In genomic region chr2:241803387-241804325, GRCh38 we compare ENCODE assay signal across 9 cellular contexts. TPM values are rescaled to one million over a fixed set of nuclear protein-coding genes. Genes with fewer than 3 reads are reported as not detected.
DNase-seq lines count a peak whose midpoint lies in the region; ATAC-seq and TF ChIP-seq lines count a peak whose summit lies in the region.
"Had no signal": no experiment of that assay in that cellular context is flagged by ENCODE, and none has a peak within 500 bp of the region (broad histone marks: within the 10 kb centered on the region; RNA-seq: fewer than 3 reads in every experiment).

No MANE protein-coding gene starts in this region.

- H3K4me3 ChIP-seq in effector memory CD4-positive, alpha-beta T cell (ENCODE audit: insufficient read depth, low read depth, low read length, poor library complexity, severe bottlenecking) = peak overlapping the region; percentile 57

- H3K9me3 Mint-ChIP-seq in activated B cell treated with CpG ODN at 0.5 μM for 24 hours = no peaks in the 10 kb centered on the region

- H3K27ac ChIP-seq in effector memory CD4-positive, alpha-beta T cell (ENCODE audit: insufficient read depth, low read length, poor library complexity, severe bottlenecking) = no peak overlapping the region
- H3K27ac ChIP-seq in substantia nigra (ENCODE audit: low read depth, low read length, poor library complexity, severe bottlenecking) = peak overlapping the region; percentile 9

- intact Hi-C loops in activated B cell treated with CpG ODN at 0.5 μM for 24 hours (cut with micrococcal nuclease) = loop anchor here (2.0 to 5.0 kb wide), 4 partner anchors 15 to 75 kb away; partner anchors contain the start of gene PDCD1

- no peaks in the 10 kb centered on the region for H3K36me3 Mint-ChIP-seq in activated B cell treated with CpG ODN at 0.5 μM for 24 hours (ENCODE audit: low read depth)

- H3K36me3 ChIP-seq in effector memory CD4-positive, alpha-beta T cell (ENCODE audit: control insufficient read depth, insufficient read depth, low read length) = no peaks in the 10 kb centered on the region

- ATAC-seq in HG03460 (IDR thresholded peaks at IDR 0.05; ENCODE audit: unreplicated experiment) (peak; percentile 64), activated B cell treated with CpG ODN at 0.5 μM for 24 hours (ENCODE audit: low read depth) (peak; percentile 62), HG03039 (IDR thresholded peaks at IDR 0.05; ENCODE audit: unreplicated experiment) (no peak), GM21526 (IDR thresholded peaks at IDR 0.05; ENCODE audit: low FRiP score, unreplicated experiment) (no peak)

- POLR2A ChIA-PET in activated B cell treated with CpG ODN at 0.5 μM for 24 hours (lab: Charles Lee) = interaction anchor here (0.9 to 2.6 kb wide), 6 partner anchors 10 to 1243 kb away, joined by 3 to 9 read pairs (median 4); partner anchors contain the start of gene D2HGDH

- CTCF ChIA-PET in activated B cell treated with CpG ODN at 0.5 μM for 24 hours (lab: Charles Lee) = no interaction called here

- DNase-seq in G401 (ENCODE audit: low spot score) (peak; percentile 69), activated B cell treated with CpG ODN at 0.5 μM for 24 hours (peak; percentile 45), mesenteric fat pad (ENCODE audit: low spot score) (peak; percentile 90), substantia nigra (lab: John Stamatoyannopoulos, UW) (peak in 16 of 49 donors; percentile 15 to 91 (median 50))
- peak in 1 of 3 donors; percentile 20 for DNase-seq in effector memory CD4-positive, alpha-beta T cell

- peaks cover 6% of the 10 kb centered on the region for H3K27me3 Mint-ChIP-seq in activated B cell treated with CpG ODN at 0.5 μM for 24 hours

- peak overlapping the region; percentile 62 for H3K4me3 Mint-ChIP-seq in activated B cell treated with CpG ODN at 0.5 μM for 24 hours

- in situ Hi-C loops in G401 (cut with HindIII; ENCODE audit: low sequenced_read_pairs) = no loop called here

- peaks cover 5% of the 10 kb centered on the region for H3K27me3 ChIP-seq in effector memory CD4-positive, alpha-beta T cell (replicated peaks; ENCODE audit: control insufficient read depth, insufficient read depth, low read length, poor library complexity, severe bottlenecking)

- H3K4me1 Mint-ChIP-seq in activated B cell treated with CpG ODN at 0.5 μM for 24 hours = peaks cover 17% of the 10 kb centered on the region

- H3K9me3 ChIP-seq in effector memory CD4-positive, alpha-beta T cell (ENCODE audit: control insufficient read depth, low read length) = no peaks in the 10 kb centered on the region

- no peak for TF ChIP-seq CTCF in activated B cell treated with CpG ODN at 0.5 μM for 24 hours (IDR thresholded peaks at IDR 0.05)

- H3K27ac Mint-ChIP-seq in activated B cell treated with CpG ODN at 0.5 μM for 24 hours = no peak overlapping the region

- H3K4me1 ChIP-seq in effector memory CD4-positive, alpha-beta T cell (ENCODE audit: control insufficient read depth, insufficient read depth, low read length, poor library complexity, severe bottlenecking) = peaks cover 23% of the 10 kb centered on the region

RNA-seq across cellular contexts. Expression of gene NEU4, which starts 5.3 kb away (rescaled TPM):
- not detected in 2 replicates for total RNA-seq in G401 (2014; rRNA removed; shearing (Covaris generic))
- 0.10 and 0.31 TPM in 2 replicates for total RNA-seq in activated B cell treated with CpG ODN at 0.5 μM for 24 hours
- total RNA-seq in mesenteric fat pad = 1.1 TPM
- total RNA-seq: activated CD8-positive, alpha-beta memory T cell treated with anti-CD3 and anti-CD28 coated beads for 36 hours had no signal

RNA-seq across cellular contexts. Expression of gene GAL3ST2, which starts 27.0 kb away (rescaled TPM):
- total RNA-seq in G401 (2014; rRNA removed; shearing (Covaris generic)) = not detected in 2 replicates
- total RNA-seq in activated B cell treated with CpG ODN at 0.5 μM for 24 hours = 0.15 TPM in 1 of 2 replicates, not detected in the other
- total RNA-seq in mesenteric fat pad = not detected

RNA-seq across cellular contexts. Expression of gene PDCD1, which starts 55.0 kb away (rescaled TPM):
- total RNA-seq in G401 (2014; rRNA removed; shearing (Covaris generic)) = 0.62 TPM in 1 of 2 replicates, not detected in the other
- total RNA-seq in activated B cell treated with CpG ODN at 0.5 μM for 24 hours = 2.6 and 3.5 TPM in 2 replicates
- 0.42 TPM for total RNA-seq in mesenteric fat pad

Comparison
In these comparisons a context has a peak if more than half of its experiments do, and no peak if none do; other contexts are left out.
1. ATAC-seq: peak in HG03460 (single experiment) and activated B cell treated with CpG ODN at 0.5 μM for 24 hours (single experiment); none in HG03039 (single experiment) and GM21526 (single experiment).